9 cellular contexts compared by ENCODE assay signal in the genomic region with DNA sequence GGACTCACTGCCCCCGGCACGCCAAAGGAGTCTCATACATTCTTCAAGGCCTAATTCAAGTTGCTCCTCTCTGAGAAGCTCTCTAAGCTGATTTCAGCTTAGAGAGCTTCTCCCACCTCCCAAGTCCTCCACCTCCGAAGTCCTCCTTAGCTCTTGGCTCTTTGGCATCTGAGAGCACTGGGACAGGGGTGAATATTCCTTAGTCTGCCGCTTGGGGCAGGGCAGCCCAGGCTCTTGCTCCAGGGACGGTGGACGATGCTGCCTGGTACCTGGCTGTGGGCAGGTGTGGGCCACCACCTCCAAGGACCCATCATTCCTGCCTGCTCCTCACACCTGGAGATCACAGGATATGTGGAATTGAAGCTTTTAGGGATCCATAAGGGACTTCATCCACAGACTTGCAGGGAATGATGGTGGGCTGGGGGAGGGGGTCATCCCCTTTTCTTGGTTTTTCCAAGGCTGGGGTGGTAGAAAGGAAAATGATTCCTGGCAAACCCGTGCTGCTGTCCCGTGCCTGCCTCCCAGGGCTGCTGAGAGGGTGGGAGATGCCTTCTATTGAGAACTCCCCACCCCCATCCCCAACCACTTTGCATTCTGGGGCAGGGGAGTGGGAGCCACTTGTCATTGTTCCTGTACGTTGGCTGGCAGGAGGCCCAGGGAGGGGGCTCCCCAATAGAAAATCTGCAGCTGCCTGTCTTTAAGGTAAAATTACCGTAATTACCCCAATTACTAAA. TPM values are rescaled to one million over a fixed set of nuclear protein-coding genes. Genes with fewer than 3 reads are reported as not detected.
DNase-seq lines count a peak whose midpoint lies in the region; ATAC-seq and TF ChIP-seq lines count a peak whose summit lies in the region.
"Had no signal": no experiment of that assay in that cellular context is flagged by ENCODE, and none has a peak within 500 bp of the region (broad histone marks: within the 10 kb centered on the region; RNA-seq: fewer than 3 reads in every experiment).

No MANE protein-coding gene starts in this region.

- POLR2A ChIA-PET in activated CD8-positive, alpha-beta T cell treated with anti-CD3 and anti-CD28 coated beads for 36 hours (lab: Charles Lee): interaction anchor here (0.9 kb wide), 1 partner anchor 224 kb away, joined by 3 read pairs; the partner anchor contains the start of gene SNHG17

- H3K4me3 ChIP-seq in fibroblast of villous mesenchyme (ENCODE audit: low read depth, low read length): no peak overlapping the region

- CTCF ChIA-PET in activated CD8-positive, alpha-beta T cell treated with anti-CD3 and anti-CD28 coated beads for 36 hours (lab: Charles Lee): interaction anchor here (0.5 to 5.4 kb wide), 25 partner anchors 10 to 397 kb away, joined by 3 to 34 read pairs (median 3); no protein-coding TSS in a partner anchor

- TF ChIP-seq CTCF in activated CD8-positive, alpha-beta T cell treated with anti-CD3 and anti-CD28 coated beads for 36 hours (IDR thresholded peaks at IDR 0.05): peak; percentile 69
- peak; percentile 69 for TF ChIP-seq CTCF in fibroblast of villous mesenchyme (IDR thresholded peaks at IDR 0.05; ENCODE audit: insufficient read depth, low read depth, low read length)

- H3K27me3 Mint-ChIP-seq in activated CD8-positive, alpha-beta T cell treated with anti-CD3 and anti-CD28 coated beads for 36 hours: peaks cover 21% of the 10 kb centered on the region

- no peaks in the 10 kb centered on the region for H3K36me3 Mint-ChIP-seq in activated CD8-positive, alpha-beta T cell treated with anti-CD3 and anti-CD28 coated beads for 36 hours (ENCODE audit: low read depth)

- intact Hi-C loops in activated CD8-positive, alpha-beta T cell treated with anti-CD3 and anti-CD28 coated beads for 36 hours (cut with micrococcal nuclease): no loop called here
- intact Hi-C loops in sciatic nerve (cut with DNase I): no loop called here

- no peak overlapping the region for H3K27ac Mint-ChIP-seq in activated CD8-positive, alpha-beta T cell treated with anti-CD3 and anti-CD28 coated beads for 36 hours

- DNase-seq in activated CD8-positive, alpha-beta memory T cell treated with anti-CD3 and anti-CD28 coated beads for 24 hours: peak; percentile 69
- no peak for DNase-seq in activated CD8-positive, alpha-beta memory T cell treated with anti-CD3 and anti-CD28 coated beads, Interleukin-2, amount 50 U/mL, for 48 hours
- DNase-seq in NCI-H1436 treated with DMSO at 0.1 percent for 48 hours (lab: John Stamatoyannopoulos, UW) (peak; percentile 97), fibroblast of villous mesenchyme (ENCODE audit: low read depth) (no peak), renal cortical epithelial cell (ENCODE audit: low read depth) (peak; percentile 15), sciatic nerve (ENCODE audit: low spot score) (no peak)
- DNase-seq in activated CD8-positive, alpha-beta T cell treated with anti-CD3 and anti-CD28 coated beads for 36 hours: peak; percentile 45

- no peaks in the 10 kb centered on the region for H3K9me3 Mint-ChIP-seq in activated CD8-positive, alpha-beta T cell treated with anti-CD3 and anti-CD28 coated beads for 36 hours

- no peaks in the 10 kb centered on the region for H3K4me1 Mint-ChIP-seq in activated CD8-positive, alpha-beta T cell treated with anti-CD3 and anti-CD28 coated beads for 36 hours (ENCODE audit: low read depth)

- no peak overlapping the region for H3K4me3 Mint-ChIP-seq in activated CD8-positive, alpha-beta T cell treated with anti-CD3 and anti-CD28 coated beads for 36 hours

- ATAC-seq in activated CD8-positive, alpha-beta T cell treated with anti-CD3 and anti-CD28 coated beads for 36 hours: peak; percentile 92
- ATAC-seq in HG03432 (IDR thresholded peaks at IDR 0.05; ENCODE audit: unreplicated experiment) (no peak), sciatic nerve (no peak)

RNA-seq across cellular contexts. Expression of gene ARHGAP40, which starts 57.4 kb away (rescaled TPM):
- not detected for total RNA-seq in activated CD8-positive, alpha-beta T cell treated with anti-CD3 and anti-CD28 coated beads for 36 hours
- total RNA-seq in fibroblast of villous mesenchyme (not detected in 2 replicates), renal cortical epithelial cell (9.2 and 9.5 TPM in 2 replicates), sciatic nerve (not detected)
- total RNA-seq: skeletal muscle tissue had no signal

Comparison
In these comparisons a context has a peak if more than half of its experiments do, and no peak if none do; other contexts are left out.
1. DNase-seq: peak in activated CD8-positive, alpha-beta memory T cell treated with anti-CD3 and anti-CD28 coated beads for 24 hours (single experiment), NCI-H1436 treated with DMSO at 0.1 percent for 48 hours (single experiment), activated CD8-positive, alpha-beta T cell treated with anti-CD3 and anti-CD28 coated beads for 36 hours (single experiment) and renal cortical epithelial cell (single experiment); none in activated CD8-positive, alpha-beta memory T cell treated with anti-CD3 and anti-CD28 coated beads, Interleukin-2, amount 50 U/mL, for 48 hours (single experiment), fibroblast of villous mesenchyme (single experiment) and sciatic nerve (single experiment).